ENCODE assay signal across 11 cellular contexts in genomic region chr1:9202240-9202870, GRCh38. TPM values are rescaled to one million over a fixed set of nuclear protein-coding genes. Genes with fewer than 3 reads are reported as not detected.
DNase-seq lines count a peak whose midpoint lies in the region; ATAC-seq, FAIRE-seq and TF ChIP-seq lines count a peak whose summit lies in the region.
"Had no signal": no experiment of that assay in that cellular context is flagged by ENCODE, and none has a peak within 500 bp of the region (broad histone marks: within the 10 kb centered on the region; RNA-seq: fewer than 3 reads in every experiment).

No MANE protein-coding gene starts in this region.

- in situ Hi-C loops in HAP-1 (cut with MboI; ENCODE audit: low sequenced_read_pairs): no loop called here
- in situ Hi-C loops in GM12878 (cut with MboI): no loop called here

- POLR2A ChIA-PET in GM12878 (lab: Charles Lee): interaction anchor here (0.6 to 1.4 kb wide), 4 partner anchors 14 to 540 kb away, joined by 3 to 6 read pairs (median 4); partner anchors contain the start of gene H6PD

- no peak overlapping the region for H3K9ac ChIP-seq in GM12878 (ENCODE audit: control insufficient read depth, insufficient read depth, low read length)

- no peaks in the 10 kb centered on the region for H4K20me1 ChIP-seq in GM12878 (ENCODE audit: control insufficient read depth, insufficient read depth)

- H3K27me3 ChIP-seq in HAP-1 (ENCODE audit: low read depth) (peaks cover 33% of the 10 kb centered on the region), GM12878 (replicated peaks in 1 of 2; ENCODE audit: control insufficient read depth in 2 of 2, insufficient read depth in 2 of 2, low read length in 1 of 2) (peaks cover 0 to 30% of the 10 kb centered on the region in 2 experiments; a peak in 3 of 4 replicates), lower lobe of right lung (ENCODE audit: low read depth) (peaks cover 70% of the 10 kb centered on the region)

- no peak overlapping the region for H2AFZ ChIP-seq in GM12878 (ENCODE audit: control insufficient read depth, low read depth, low read length)

- SMC1A ChIA-PET in GM12878 (lab: Charles Lee; ENCODE audit: uncharacterized antibody, unreplicated experiment): interaction anchor here (0.9 to 2.8 kb wide), 4 partner anchors 10 to 91 kb away, joined by 4 to 16 read pairs (median 11); partner anchors contain the start of gene H6PD

- H3K27ac ChIP-seq in GM12878 (ENCODE audit: control insufficient read depth, insufficient read depth): no peak overlapping the region
- H3K27ac ChIP-seq in lower lobe of right lung: no peak overlapping the region

- H3K4me1 ChIP-seq in HAP-1 (peaks cover 3% of the 10 kb centered on the region), GM12878 (ENCODE audit: control insufficient read depth, insufficient read depth, low read length) (peaks cover 40% of the 10 kb centered on the region), lower lobe of right lung (peaks cover 22% of the 10 kb centered on the region)

- no peak for DNase-seq in AG10803 (ENCODE audit: low read depth)
- DNase-seq in HAP-1 (ENCODE audit: low spot score in 2 of 2): peak in 1 of 2 experiments; percentile 17
- no peak for DNase-seq in GM12878 (ENCODE audit: low read depth, low spot score)
- no peak for DNase-seq in lower lobe of right lung
- no peak for DNase-seq in SIG-M5 treated with dmso at 0.1 percent for 504 hours (lab: John Stamatoyannopoulos, UW; ENCODE audit: unreplicated experiment)
- DNase-seq in islet precursor cell: no peak
- DNase-seq: cortex of kidney, left colon had no signal

- CTCF ChIA-PET in GM12878 (lab: Yijun Ruan, JAX): interaction anchor here (0.6 to 2.8 kb wide), 6 partner anchors 22 to 194 kb away, joined by 3 to 8 read pairs (median 4); no protein-coding TSS in a partner anchor

- TF ChIP-seq CTCF in AG10803 (conservative IDR thresholded peaks at IDR 0.05; ENCODE audit: low read length): no peak
- TF ChIP-seq CTCF in GM12878 (IDR thresholded peaks at IDR 0.05 in 2 of 3, conservative IDR thresholded peaks at IDR 0.05 in 1 of 3; ENCODE audit: control insufficient read depth in 2 of 3, extremely low read depth in 1 of 3, insufficient read depth in 1 of 3, low read depth in 3 of 3, low read length in 3 of 3): no peak
- TF ChIP-seq CTCF in lower lobe of right lung (IDR thresholded peaks at IDR 0.05): no peak

- no peak for FAIRE-seq in GM12878 (lab: Jason Lieb, UNC)

- intact Hi-C loops in GM12878 (cut with micrococcal nuclease; ENCODE audit: unreplicated experiment): no loop called here
- intact Hi-C loops in lower lobe of right lung (cut with DNase I): no loop called here

- H3K4me2 ChIP-seq in GM12878 (ENCODE audit: control insufficient read depth, insufficient read depth): peak overlapping the region; percentile 79

- TF ChIP-seq EP300 in GM12878 (IDR thresholded peaks at IDR 0.05; ENCODE audit: borderline replicate concordance in 1 of 2, control insufficient read depth in 1 of 2, low read depth in 2 of 2, low read length in 2 of 2): no peak

- RAD21 ChIA-PET in GM12878 (lab: Charles Lee; ENCODE audit: unreplicated experiment): interaction anchor here (0.9 to 1.4 kb wide), 3 partner anchors 48 to 91 kb away, joined by 3 to 6 read pairs (median 3); no protein-coding TSS in a partner anchor

- H3K36me3 ChIP-seq in HAP-1 (replicated peaks) (no peaks in the 10 kb centered on the region), GM12878 (ENCODE audit: control insufficient read depth in 2 of 2, insufficient read depth in 2 of 2, low read length in 1 of 2) (no peaks in the 10 kb centered on the region), lower lobe of right lung (no peaks in the 10 kb centered on the region)
- H3K36me3 ChIP-seq: transverse colon had no signal

- no peaks in the 10 kb centered on the region for H3K9me3 ChIP-seq in HAP-1
- no peaks in the 10 kb centered on the region for H3K9me3 ChIP-seq in GM12878 (replicated peaks; ENCODE audit: control insufficient read depth, insufficient read depth, low read length)
- H3K9me3 ChIP-seq in lower lobe of right lung: no peaks in the 10 kb centered on the region
- H3K9me3 ChIP-seq: transverse colon had no signal

- H3K79me2 ChIP-seq in GM12878 (ENCODE audit: control insufficient read depth, insufficient read depth, low read length): no peaks in the 10 kb centered on the region

- H3K4me3 ChIP-seq in AG10803 (ENCODE audit: low read length) (peak overlapping the region; percentile 62), HAP-1 (peak overlapping the region; percentile 2; the same call in 1 of the 2 replicates), GM12878 (no peak overlapping the region; the same call in 1 of the 2 replicates), lower lobe of right lung (peak overlapping the region; percentile 30)

- ATAC-seq in GM12878 (no peak), lower lobe of right lung (no peak), HG03095 (IDR thresholded peaks at IDR 0.05; ENCODE audit: unreplicated experiment) (no peak), HG03439 (IDR thresholded peaks at IDR 0.05; ENCODE audit: unreplicated experiment) (no peak)
- ATAC-seq: left colon had no signal

- TF ChIP-seq POLR2A in GM12878 (IDR thresholded peaks at IDR 0.05; ENCODE audit: low read depth, low read length): no peak

- TSS peak; percentile 62 for BruUV-seq in GM12878 (replicated peaks; lab: Mats Ljungman, UMichigan)

- no peak for TF ChIP-seq RAD21 in GM12878 (IDR thresholded peaks at IDR 0.05; ENCODE audit: insufficient read depth, low read depth, low read length)

- WGBS in GM12878 (ENCODE audit: insufficient coverage, insufficient replicate concordance, low lambda C conversion rate, missing lambda C conversion rate): 21% methylated on average over 15 of the region's 15 CpGs

TF ChIP-seq in GM12878, 131 proteins besides CTCF, POLR2A, EP300 and RAD21 (continues in another document):
- TF ChIP-seq RB1 (IDR thresholded peaks at IDR 0.05; ENCODE audit: borderline replicate concordance) (no peak), MXI1 (IDR thresholded peaks at IDR 0.05; ENCODE audit: low read depth, low read length) (no peak), IRF5 (IDR thresholded peaks at IDR 0.05; ENCODE audit: borderline replicate concordance) (no peak), SREBF2 (IDR thresholded peaks at IDR 0.05; ENCODE audit: low read length) (no peak), CREB1 (IDR thresholded peaks at IDR 0.05; ENCODE audit: low read depth) (no peak)

RNA-seq across cellular contexts. Expression of gene H6PD, which starts 32.2 kb away (rescaled TPM):
- 14.4 and 15.0 TPM in 2 replicates for total RNA-seq in GM12878 (2013; cell fraction: nucleolus; rRNA removed)
- 9.7 and 10.4 TPM in 2 replicates for total RNA-seq in GM12878 (2014; rRNA removed)
- 8.1 and 9.4 TPM in 2 replicates for total RNA-seq in GM12878 (2014; rRNA removed; fragmentation: Illumina TruSeq; extraction: Trizol)
- 20.7 TPM in 2 replicates for total RNA-seq in GM12878 (2021)
- polyA plus RNA-seq in GM12878 (2011; ENCODE audit: low read depth): 4.9 TPM
- 3.9 and 4.9 TPM in 2 replicates for polyA plus RNA-seq in GM12878 (2011; rRNA removed)
- 6.3 and 6.4 TPM in 2 replicates for polyA plus RNA-seq in GM12878 (2011; cell fraction: cytosol; rRNA removed)
- polyA plus RNA-seq in GM12878 (2011; cell fraction: nucleus; rRNA removed): 7.7 and 10.0 TPM in 2 replicates
- polyA plus RNA-seq in GM12878 (2012): 7.3 and 7.7 TPM in 2 replicates
- polyA plus RNA-seq in GM12878 (2014; fragmentation: Illumina TruSeq; extraction: Trizol): 9.9 and 10.1 TPM in 2 replicates
- 1 to 10 TPM; 1.2 to 1.4 TPM for polyA plus RNA-seq in GM12878 (2014; fragmentation: Nextera tagmentation; extraction: Ambion mirVana)
- polyA plus RNA-seq in GM12878 (2014; rRNA removed): 12.1 and 13.1 TPM in 2 replicates
- polyA plus RNA-seq in GM12878 (2016; fragmentation: Nextera tagmentation; extraction: Ambion mirVana): 1 to 10 TPM; 5.9 to 6.0 TPM
- polyA minus RNA-seq in GM12878 (2011; rRNA and poly(A)+ RNA removed): 4.8 and 10.9 TPM in 2 replicates
- 5.1 and 5.9 TPM in 2 replicates for polyA minus RNA-seq in GM12878 (2011; cell fraction: cytosol; rRNA and poly(A)+ RNA removed)
- 2.2 and 3.4 TPM in 2 replicates for polyA minus RNA-seq in GM12878 (2011; cell fraction: nucleus; rRNA and poly(A)+ RNA removed)
- total RNA-seq in lower lobe of right lung: 40.7 TPM
